1 cellular context compared by ENCODE assay signal in genomic region chr2:19682493-19682892, GRCh38.
TF ChIP-seq lines count a peak whose summit lies in the region.

No MANE protein-coding gene starts in this region.

TF ChIP-seq in HepG2, 621 proteins besides CTCF, POLR2A, EP300 and RAD21 (continued from another document):
- TF ChIP-seq RBM22 (optimal IDR thresholded peaks at IDR 0.05; ENCODE audit: low read length) (no peak), MTF1 (CRISPR knock-in tag; IDR thresholded peaks at IDR 0.05) (no peak), ZNF280B (CRISPR knock-in tag; IDR thresholded peaks at IDR 0.05; ENCODE audit: borderline replicate concordance) (no peak), PHF8 (CRISPR knock-in tag; IDR thresholded peaks at IDR 0.05) (no peak), ZNF784 (CRISPR knock-in tag; IDR thresholded peaks at IDR 0.05; ENCODE audit: borderline replicate concordance) (no peak), ZNF207 (IDR thresholded peaks at IDR 0.05; ENCODE audit: borderline replicate concordance) (no peak)
